ENCODE assay signal across 1 cellular context in the genomic region with DNA sequence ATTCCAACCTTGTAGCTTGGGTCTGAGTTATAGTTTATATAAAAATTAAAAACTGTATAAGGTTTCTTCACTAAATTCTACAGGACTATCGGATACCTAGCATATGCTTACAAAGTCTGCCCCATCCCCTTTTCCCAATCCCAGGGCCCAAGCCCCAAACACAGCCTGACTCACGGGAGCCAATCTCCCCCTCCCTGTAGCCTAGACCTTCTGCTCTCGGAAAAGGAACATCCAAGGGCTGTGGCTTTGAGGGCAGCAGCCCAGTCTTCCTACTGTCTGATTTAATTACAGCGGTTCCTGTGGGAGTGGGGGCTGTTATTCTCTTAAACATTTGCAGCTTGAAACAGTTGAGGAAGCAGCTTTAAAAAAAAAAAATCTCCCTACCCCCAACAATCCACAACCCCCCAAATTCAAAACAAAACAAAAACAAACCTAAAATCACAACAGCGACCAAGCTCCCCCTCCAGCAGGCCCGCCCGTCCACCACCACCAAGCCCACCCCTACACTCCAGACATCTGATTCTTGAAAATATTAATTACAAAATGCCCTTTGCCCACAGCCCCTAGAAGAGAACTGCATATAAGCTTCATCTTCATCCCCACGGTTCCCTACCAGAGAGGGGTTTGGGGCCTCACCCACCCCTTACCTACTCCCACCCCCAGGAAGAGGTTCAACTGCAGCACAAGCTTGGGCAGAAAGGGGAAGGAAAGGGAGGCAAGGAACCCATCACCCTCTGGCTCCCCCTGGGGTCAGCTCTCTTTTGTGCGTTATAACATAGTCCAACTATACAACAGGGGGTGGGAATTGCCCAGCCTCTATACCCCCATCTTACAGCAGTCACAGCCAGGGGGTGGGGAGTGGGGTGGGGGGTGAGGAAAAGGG.
TF ChIP-seq lines count a peak whose summit lies in the region.

No MANE protein-coding gene starts in this region.

TF ChIP-seq in endothelial cell of umbilical vein, 7 proteins besides CTCF, POLR2A, EP300 and RAD21:
- TF ChIP-seq MYC (IDR thresholded peaks at IDR 0.05; ENCODE audit: low read depth, low read length) (no peak), GATA2 (IDR thresholded peaks at IDR 0.05; ENCODE audit: insufficient read depth, insufficient read length, low read depth, low read length) (no peak), JUN (IDR thresholded peaks at IDR 0.05; ENCODE audit: borderline replicate concordance, insufficient read depth, insufficient read length, low read depth) (no peak), POLR2AphosphoS5 (IDR thresholded peaks at IDR 0.05; ENCODE audit: insufficient read depth, low read depth, low read length) (no peak), FOS (IDR thresholded peaks at IDR 0.05; ENCODE audit: borderline replicate concordance, insufficient read depth, low read length) (no peak), EZH2 (IDR thresholded peaks at IDR 0.05; ENCODE audit: borderline replicate concordance, low read depth, low read length, severe bottlenecking) (no peak)
- TF ChIP-seq, protein P1, sequence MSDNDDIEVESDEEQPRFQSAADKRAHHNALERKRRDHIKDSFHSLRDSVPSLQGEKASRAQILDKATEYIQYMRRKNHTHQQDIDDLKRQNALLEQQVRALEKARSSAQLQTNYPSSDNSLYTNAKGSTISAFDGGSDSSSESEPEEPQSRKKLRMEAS (IDR thresholded peaks at IDR 0.05; ENCODE audit: insufficient read depth, insufficient read length) = no peak
